ENCODE assay signal across 9 cellular contexts in genomic region chr22:24230911-24231656, GRCh38. TPM values are rescaled to one million over a fixed set of nuclear protein-coding genes. Genes with fewer than 3 reads are reported as not detected.
DNase-seq lines count a peak whose midpoint lies in the region; ATAC-seq and TF ChIP-seq lines count a peak whose summit lies in the region.
"Had no signal": no experiment of that assay in that cellular context is flagged by ENCODE, and none has a peak within 500 bp of the region (broad histone marks: within the 10 kb centered on the region; RNA-seq: fewer than 3 reads in every experiment).

No MANE protein-coding gene starts in this region.

- no peaks in the 10 kb centered on the region for H3K79me2 ChIP-seq in HCT116 (ENCODE audit: insufficient read depth, low read length)

- DNase-seq in HCT116 (ENCODE audit: low read depth, low spot score) (no peak), ascending aorta (ENCODE audit: low spot score in 2 of 2) (no peak), lower lobe of right lung (peak; percentile 82), NCI-H2227 treated with DMSO at 0.1 percent for 48 hours (lab: John Stamatoyannopoulos, UW) (no peak)
- peak; percentile 16 to 58 (median 44) for DNase-seq in stimulated activated naive CD4-positive, alpha-beta T cell (lab: John Stamatoyannopoulos, UW)

- RAD21 ChIA-PET in HCT116 (lab: Charles Lee; ENCODE audit: low non-redundant PET in 1 of 2, low total read pairs in 2 of 2, uncharacterized antibody in 2 of 2, unreplicated experiment in 2 of 2): interaction anchor here (0.8 to 2.0 kb wide), 3 partner anchors 16 to 41 kb away, joined by 4 to 13 read pairs (median 7); no protein-coding TSS in a partner anchor

- H3K36me3 ChIP-seq in HCT116 (ENCODE audit: control insufficient read depth in 1 of 2, insufficient read depth in 2 of 2, low read length in 2 of 2) (no peaks in the 10 kb centered on the region), ascending aorta (no peaks in the 10 kb centered on the region), lower lobe of right lung (no peaks in the 10 kb centered on the region)

- H3K9me3 ChIP-seq in HCT116 (ENCODE audit: control insufficient read depth in 1 of 2, insufficient read depth in 1 of 2, low read depth in 1 of 2, low read length in 2 of 2) (no peaks in the 10 kb centered on the region), ascending aorta (no peaks in the 10 kb centered on the region), lower lobe of right lung (no peaks in the 10 kb centered on the region)
- H3K9me3 ChIP-seq: psoas muscle had no signal

- H3K4me1 Mint-ChIP-seq in T-helper 1 cell treated with Interleukin-12 subunit alpha and Interleukin-12 subunit beta and Interleukin-4 antibody, amounts not matched to agents 30 μg/mL and 1 μg/mL, for 36 hours (ENCODE audit: low read depth): peaks cover 3% of the 10 kb centered on the region

- no peak overlapping the region for H3K4me3 ChIP-seq in HCT116 (replicated peaks in 1 of 2; ENCODE audit: low read depth in 1 of 2, low read length in 2 of 2)
- H3K4me3 ChIP-seq in ascending aorta: no peak overlapping the region
- H3K4me3 ChIP-seq in lower lobe of right lung: no peak overlapping the region
- H3K4me3 ChIP-seq: psoas muscle had no signal

- no TSS peak for BruUV-seq in HCT116 (replicated peaks; lab: Mats Ljungman, UMichigan)

- peaks cover 2% of the 10 kb centered on the region for H3K36me3 Mint-ChIP-seq in T-helper 1 cell treated with Interleukin-12 subunit alpha and Interleukin-12 subunit beta and Interleukin-4 antibody, amounts not matched to agents 30 μg/mL and 1 μg/mL, for 36 hours (ENCODE audit: low read depth)

- intact Hi-C loops in HCT116 (cut with micrococcal nuclease) (no loop called here), ascending aorta (cut with DNase I) (no loop called here), lower lobe of right lung (cut with DNase I) (no loop called here)

- H3K4me1 ChIP-seq in HCT116 (ENCODE audit: control insufficient read depth in 1 of 2, insufficient read depth in 2 of 2, low read length in 2 of 2): peaks cover 8 to 10% of the 10 kb centered on the region in 2 experiments; a peak in 3 of 4 replicates
- no peaks in the 10 kb centered on the region for H3K4me1 ChIP-seq in ascending aorta
- no peaks in the 10 kb centered on the region for H3K4me1 ChIP-seq in lower lobe of right lung
- H3K4me1 ChIP-seq: psoas muscle had no signal

- H4K20me1 ChIP-seq in HCT116 (ENCODE audit: insufficient read depth): no peaks in the 10 kb centered on the region

- CTCF ChIA-PET in HCT116 (lab: Charles Lee): interaction anchor here (0.6 to 3.1 kb wide), 21 partner anchors 8 to 220 kb away, joined by 3 to 40 read pairs (median 4); partner anchors contain the start of gene CABIN1

- H3K27me3 Mint-ChIP-seq in T-helper 1 cell treated with Interleukin-12 subunit alpha and Interleukin-12 subunit beta and Interleukin-4 antibody, amounts not matched to agents 30 μg/mL and 1 μg/mL, for 36 hours (ENCODE audit: low read depth): no peaks in the 10 kb centered on the region

- H3K27me3 ChIP-seq in HCT116 (ENCODE audit: insufficient read depth, low read length): no peaks in the 10 kb centered on the region
- no peaks in the 10 kb centered on the region for H3K27me3 ChIP-seq in ascending aorta
- no peaks in the 10 kb centered on the region for H3K27me3 ChIP-seq in lower lobe of right lung (ENCODE audit: low read depth)

- H3K27ac Mint-ChIP-seq in T-helper 1 cell treated with Interleukin-12 subunit alpha and Interleukin-12 subunit beta and Interleukin-4 antibody, amounts not matched to agents 30 μg/mL and 1 μg/mL, for 36 hours: peak overlapping the region; percentile 35

- TF ChIP-seq CTCF in HCT116 (IDR thresholded peaks at IDR 0.05 in 2 of 3, conservative IDR thresholded peaks at IDR 0.05 in 1 of 3; ENCODE audit: borderline replicate concordance in 1 of 3, insufficient read depth in 1 of 3, low read depth in 2 of 3, low read length in 2 of 3): peak in 2 of 3 experiments; percentile 54 to 59; a peak in 4 of 6 replicates
- TF ChIP-seq CTCF in ascending aorta (IDR thresholded peaks at IDR 0.05): peak in 2 of 3 experiments; percentile 28 to 33
- TF ChIP-seq CTCF in lower lobe of right lung (IDR thresholded peaks at IDR 0.05): peak; percentile 52

- H3K4me2 ChIP-seq in HCT116 (ENCODE audit: low read length): peak overlapping the region; percentile 26; the same call in 1 of the 2 replicates

- ATAC-seq in HCT116: peak; percentile 88
- ATAC-seq in lower lobe of right lung: peak; percentile 75 to 78
- ATAC-seq in GM21786 (IDR thresholded peaks at IDR 0.05; ENCODE audit: unreplicated experiment): no peak
- ATAC-seq in HG02623 (IDR thresholded peaks at IDR 0.05; ENCODE audit: unreplicated experiment): no peak
- ATAC-seq: psoas muscle had no signal

- H3K27ac ChIP-seq in HCT116 (ENCODE audit: low read depth, low read length) (peak overlapping the region; percentile 29; the same call in 1 of the 2 replicates), ascending aorta (no peak overlapping the region), lower lobe of right lung (no peak overlapping the region)
- H3K27ac ChIP-seq: psoas muscle had no signal

- H3K9me3 Mint-ChIP-seq in T-helper 1 cell treated with Interleukin-12 subunit alpha and Interleukin-12 subunit beta and Interleukin-4 antibody, amounts not matched to agents 30 μg/mL and 1 μg/mL, for 36 hours: no peaks in the 10 kb centered on the region

- no peak overlapping the region for H3K4me3 Mint-ChIP-seq in T-helper 1 cell treated with Interleukin-12 subunit alpha and Interleukin-12 subunit beta and Interleukin-4 antibody, amounts not matched to agents 30 μg/mL and 1 μg/mL, for 36 hours

- 0 out of 2 replicates have a peak, but pooled peaks have one; percentile 24 for TF ChIP-seq RAD21 in HCT116 (IDR thresholded peaks at IDR 0.05; ENCODE audit: low read depth)

- no peaks in the 10 kb centered on the region for H3K9me2 ChIP-seq in HCT116 (ENCODE audit: insufficient read depth)

- no peak for TF ChIP-seq POLR2A in HCT116 (IDR thresholded peaks at IDR 0.05; ENCODE audit: borderline replicate concordance, extremely low read depth, insufficient read depth, insufficient read length)

- POLR2A ChIA-PET in HCT116 (lab: Charles Lee): interaction anchor here (1.0 to 2.2 kb wide), 3 partner anchors 16 to 41 kb away, joined by 4 to 9 read pairs (median 8); no protein-coding TSS in a partner anchor

- no peak overlapping the region for H3K9ac ChIP-seq in HCT116 (ENCODE audit: low read length)

- H2AFZ ChIP-seq in HCT116 (ENCODE audit: low read depth, low read length, poor library complexity, severe bottlenecking): peak overlapping the region; percentile 82

TF ChIP-seq in HCT116, 20 proteins besides CTCF, POLR2A, EP300 and RAD21 (continues in another document):
- TF ChIP-seq SP1 (IDR thresholded peaks at IDR 0.05; ENCODE audit: low read depth) (no peak), EZH2 (IDR thresholded peaks at IDR 0.05) (no peak), FOSL1 (IDR thresholded peaks at IDR 0.05; ENCODE audit: low read depth) (no peak), SRF (IDR thresholded peaks at IDR 0.05; ENCODE audit: low read depth) (no peak), CEBPB (IDR thresholded peaks at IDR 0.05; ENCODE audit: low read depth) (no peak), POLR2AphosphoS5 (IDR thresholded peaks at IDR 0.05; ENCODE audit: low read depth, low read length) (no peak), REST (IDR thresholded peaks at IDR 0.05; ENCODE audit: low read depth) (no peak), ZFX (IDR thresholded peaks at IDR 0.05) (no peak), TCF7L2 (IDR thresholded peaks at IDR 0.05; ENCODE audit: borderline replicate concordance, extremely low read depth, insufficient read depth, insufficient read length) (no peak), CBX3 (IDR thresholded peaks at IDR 0.05; ENCODE audit: low read depth) (no peak), EGR1 (IDR thresholded peaks at IDR 0.05; ENCODE audit: low read depth) (no peak), YY1 (IDR thresholded peaks at IDR 0.05; ENCODE audit: extremely low read depth, insufficient replicate concordance, low read depth, low read length) (no peak), EZH2phosphoT487 (IDR thresholded peaks at IDR 0.05; ENCODE audit: borderline replicate concordance) (no peak), JUND (IDR thresholded peaks at IDR 0.05) (no peak)
- TF ChIP-seq, protein P1, sequence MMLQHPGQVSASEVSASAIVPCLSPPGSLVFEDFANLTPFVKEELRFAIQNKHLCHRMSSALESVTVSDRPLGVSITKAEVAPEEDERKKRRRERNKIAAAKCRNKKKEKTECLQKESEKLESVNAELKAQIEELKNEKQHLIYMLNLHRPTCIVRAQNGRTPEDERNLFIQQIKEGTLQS (IDR thresholded peaks at IDR 0.05): no peak

RNA-seq across cellular contexts. Expression of gene GGT5, which starts 13.8 kb away (rescaled TPM):
- total RNA-seq in HCT116 (2021; ENCODE audit: unreplicated experiment) (0.57 TPM), ascending aorta (238 TPM), lower lobe of right lung (29.4 TPM)
- polyA plus RNA-seq in HCT116 (2012): 0.14 and 0.42 TPM in 2 replicates

RNA-seq across cellular contexts. Expression of gene SPECC1L, which starts 39.5 kb away (rescaled TPM):
- 40.8 TPM for total RNA-seq in HCT116 (2021; ENCODE audit: unreplicated experiment)
- polyA plus RNA-seq in HCT116 (2012): 9.6 and 11.5 TPM in 2 replicates
- total RNA-seq in ascending aorta: 66.9 TPM
- 69.9 TPM for total RNA-seq in lower lobe of right lung

RNA-seq across cellular contexts. Expression of gene SUSD2, which starts 49.8 kb away (rescaled TPM):
- total RNA-seq in HCT116 (2021; ENCODE audit: unreplicated experiment) (6.6 TPM), ascending aorta (51.0 TPM), lower lobe of right lung (200 TPM)
- 9.6 and 10.3 TPM in 2 replicates for polyA plus RNA-seq in HCT116 (2012)

Comparison
In these comparisons a context has a peak if more than half of its experiments do, and no peak if none do; other contexts are left out.
1. ATAC-seq: peak in HCT116 (single experiment) and lower lobe of right lung (2 of 2); none in GM21786 (single experiment) and HG02623 (single experiment).
2. DNase-seq: peak in lower lobe of right lung (single experiment) and stimulated activated naive CD4-positive, alpha-beta T cell (6 of 6); none in HCT116 (single experiment), ascending aorta (0 of 2) and NCI-H2227 treated with DMSO at 0.1 percent for 48 hours (single experiment).
3. RNA of gene GGT5, which starts 13.8 kb away (total RNA-seq): 238 TPM in ascending aorta (single experiment) and 29.4 TPM in lower lobe of right lung (single experiment); 0.57 TPM in HCT116 (single experiment); every median in the first group is over 10 times any median in the second.
4. Peak in every context shown above with its lines, with median percentiles within 50 percentile points of each other: CTCF ChIP-seq.